17 cellular contexts compared by ENCODE assay signal in the genomic region with DNA sequence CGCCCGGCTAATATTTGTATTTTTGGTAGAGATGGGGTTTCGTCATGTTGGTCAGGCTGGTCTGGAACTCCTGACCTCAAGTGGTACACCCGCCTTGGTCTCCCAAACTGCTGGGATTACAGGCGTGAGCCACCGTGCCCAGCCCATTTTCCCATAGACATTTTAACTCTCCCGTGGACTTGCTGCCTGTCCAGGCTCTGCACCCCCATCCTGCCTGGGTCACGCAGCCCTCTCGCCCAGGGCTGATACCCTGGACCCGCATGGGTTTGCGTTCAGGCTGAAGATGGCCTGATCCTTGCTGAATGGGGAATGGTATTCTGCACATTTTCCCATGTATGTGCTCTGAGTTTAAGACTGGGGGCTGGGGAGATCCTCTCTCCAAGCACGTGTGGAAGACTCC.
"Had no signal": no experiment of that assay in that cellular context is flagged by ENCODE, and none has a peak within 500 bp of the region (broad histone marks: within the 10 kb centered on the region; RNA-seq: fewer than 3 reads in every experiment).

No MANE protein-coding gene starts in this region.

- H2AFZ ChIP-seq: hepatocyte had no signal

- H3K79me2 ChIP-seq: hepatocyte had no signal

- DNase-seq: activated CD4-positive, alpha-beta T cell treated with anti-CD3 and anti-CD28 coated beads, Interleukin-2, amount 50 U/mL, for 48 hours; activated CD8-positive, alpha-beta memory T cell treated with anti-CD3 and anti-CD28 coated beads, Interleukin-2, amount 10 ng/mL, durations not matched to agents 7 days and 5 days; activated effector memory CD4-positive, alpha-beta T cell treated with Interleukin-2 at 50 U/mL for 16 hours; activated naive CD4-positive, alpha-beta T cell treated with anti-CD3 and anti-CD28 coated beads, Interleukin-2, amount 50 U/mL, for 16 hours; activated T-cell treated with anti-CD3 and anti-CD28 coated beads, Interleukin-2, amount 50 U/mL, for 1 hour; adrenal gland; body of pancreas; cortex of kidney; effector CD4-positive, alpha-beta T cell; esophagus squamous epithelium; islet precursor cell; left ventricle myocardium inferior; natural killer cell; stimulated activated CD4-positive, alpha-beta T cell treated with anti-CD3 and anti-CD28 coated beads, Interleukin-1b, Interleukin-23, amount 100 ng/mL, for 48 hours; stomach; WERI-Rb-1 had no signal

- H3K9me3 ChIP-seq: adrenal gland, body of pancreas, esophagus squamous epithelium, left ventricle myocardium inferior, stomach had no signal

- H3K4me3 ChIP-seq: adrenal gland, body of pancreas, esophagus squamous epithelium, hepatocyte, left ventricle myocardium inferior, stomach had no signal

- ATAC-seq: activated CD8-positive, alpha-beta memory T cell treated with anti-CD3 and anti-CD28 coated beads, Interleukin-2, amount 10 ng/mL, durations not matched to agents 7 days and 5 days; body of pancreas; natural killer cell had no signal

- H3K27ac ChIP-seq: adrenal gland, body of pancreas, hepatocyte, WERI-Rb-1 had no signal

- H3K36me3 ChIP-seq: adrenal gland, WERI-Rb-1 had no signal

- H3K4me1 ChIP-seq: adrenal gland had no signal

- H3K27me3 ChIP-seq: adrenal gland, body of pancreas, esophagus squamous epithelium, hepatocyte, stomach had no signal

- H3K4me2 ChIP-seq: hepatocyte had no signal
